ENCODE assay signal across 12 cellular contexts in the genomic region with DNA sequence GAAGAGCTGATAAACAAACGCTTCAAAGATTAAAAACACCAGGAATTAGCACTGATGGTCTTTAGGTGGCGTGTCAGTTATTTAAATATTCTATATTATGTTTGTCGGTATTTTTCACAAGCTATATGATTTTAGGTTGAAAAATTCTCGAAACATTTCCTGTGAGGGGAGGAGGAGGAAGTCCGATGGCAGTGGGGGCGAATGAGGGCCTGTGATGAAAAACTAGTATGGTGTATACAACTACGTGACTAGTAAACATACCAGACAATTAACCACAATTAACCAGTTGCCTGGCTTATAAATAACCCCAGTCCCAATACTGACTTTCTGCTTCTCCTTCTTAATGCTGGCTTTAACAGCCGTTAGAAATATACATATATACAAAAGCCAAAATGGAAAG. TPM values are rescaled to one million over a fixed set of nuclear protein-coding genes. Genes with fewer than 3 reads are reported as not detected.
A peak's percentile ranks its signal among the peaks of the same experiment; 100 is the strongest.
DNase-seq lines count a peak whose midpoint lies in the region; ATAC-seq, FAIRE-seq and TF ChIP-seq lines count a peak whose summit lies in the region.
"Had no signal": no experiment of that assay in that cellular context is flagged by ENCODE, and none has a peak within 500 bp of the region (broad histone marks: within the 10 kb centered on the region; RNA-seq: fewer than 3 reads in every experiment).

No MANE protein-coding gene starts in this region.

- TF ChIP-seq POLR2A in A549 (IDR thresholded peaks at IDR 0.05; ENCODE audit: low read length) (no peak), GM12878 (IDR thresholded peaks at IDR 0.05; ENCODE audit: low read depth, low read length) (no peak)

- no peak for DNase-seq in A549 (ENCODE audit: low read depth in 1 of 2, low spot score in 1 of 2)
- DNase-seq in GM23338 (ENCODE audit: low spot score), result peak; percentile 2
- DNase-seq in GM12878 (ENCODE audit: low read depth, low spot score), result no peak
- peak in 1 of 9 donors; percentile 15 for DNase-seq in naive thymus-derived CD4-positive, alpha-beta T cell
- no peak for DNase-seq in AG08396 (ENCODE audit: low spot score)
- no peak for DNase-seq in kidney tubule cell (ENCODE audit: low spot score)
- no peak for DNase-seq in GM19240 (ENCODE audit: insufficient read length, low spot score)
- DNase-seq: DND-41, NCI-H748 treated with DMSO at 0.1 percent for 48 hours had no signal

- H3K4me1 ChIP-seq in A549, result no peaks in the 10 kb centered on the region
- peaks cover 13% of the 10 kb centered on the region; the same call in 1 of the 2 replicates for H3K4me1 ChIP-seq in GM23338 (ENCODE audit: insufficient read depth)
- H3K4me1 ChIP-seq in GM12878 (ENCODE audit: control insufficient read depth, insufficient read depth, low read length), result no peaks in the 10 kb centered on the region
- no peaks in the 10 kb centered on the region for H3K4me1 ChIP-seq in naive thymus-derived CD4-positive, alpha-beta T cell (ENCODE audit: control insufficient read depth in 2 of 2, insufficient read depth in 2 of 2, low read length in 2 of 2)

- no peaks in the 10 kb centered on the region for H3F3A ChIP-seq in GM23338 (replicated peaks; ENCODE audit: low read depth)

- no peaks in the 10 kb centered on the region for H3K9me2 ChIP-seq in GM23338 (ENCODE audit: insufficient read depth)

- RAD21 ChIA-PET in GM12878 (lab: Charles Lee; ENCODE audit: unreplicated experiment), result no interaction called here

- in situ Hi-C loops in GM12878 (cut with MboI), result no loop called here

- H3K27me3 Mint-ChIP-seq in GM23338 (ENCODE audit: insufficient read depth, low read depth, poor library complexity), result peaks cover 2% of the 10 kb centered on the region
- peaks cover 0 to 11% (median 4%) of the 10 kb centered on the region in 5 donors for H3K27me3 Mint-ChIP-seq in naive thymus-derived CD4-positive, alpha-beta T cell

- SMC1A ChIA-PET in GM12878 (lab: Charles Lee; ENCODE audit: uncharacterized antibody, unreplicated experiment), result interaction anchor here (0.9 kb wide), 1 partner anchor 828 kb away, joined by 3 read pairs; no protein-coding TSS in a partner anchor

- H3K36me3 ChIP-seq in GM23338 (ENCODE audit: insufficient read depth) (no peaks in the 10 kb centered on the region), GM12878 (ENCODE audit: control insufficient read depth in 2 of 2, insufficient read depth in 2 of 2, low read length in 1 of 2) (no peaks in the 10 kb centered on the region)
- H3K36me3 ChIP-seq in naive thymus-derived CD4-positive, alpha-beta T cell (ENCODE audit: control insufficient read depth in 2 of 3, insufficient read depth in 3 of 3, low read length in 3 of 3), result no peaks in the 10 kb centered on the region

- no peaks in the 10 kb centered on the region for H3K9me3 Mint-ChIP-seq in GM23338
- H3K9me3 Mint-ChIP-seq in naive thymus-derived CD4-positive, alpha-beta T cell, result peaks cover 0 to 17% (median 1%) of the 10 kb centered on the region in 11 donors
- H3K9me3 Mint-ChIP-seq: activated naive CD4-positive, alpha-beta T cell treated with anti-CD3 and anti-CD28 coated beads, Interleukin-2, amount 50 U/mL, for 72 hours had no signal

- H3K4me3 ChIP-seq in A549 (peak overlapping the region; percentile 70), GM23338 (peak overlapping the region; percentile 74), GM12878 (peak overlapping the region; percentile 43; the same call in 1 of the 2 replicates)
- peak overlapping the region; percentile 77 for H3K4me3 ChIP-seq in naive thymus-derived CD4-positive, alpha-beta T cell (ENCODE audit: low read length)

- no peak overlapping the region for H3K9ac ChIP-seq in GM12878 (ENCODE audit: control insufficient read depth, insufficient read depth, low read length)

- ATAC-seq in A549 (no peak), GM23338 (no peak), GM12878 (no peak), GM21723 (IDR thresholded peaks at IDR 0.05; ENCODE audit: unreplicated experiment) (no peak)
- ATAC-seq in naive thymus-derived CD4-positive, alpha-beta T cell, result peak; percentile 43

- CTCF ChIA-PET in A549 (lab: Yijun Ruan, JAX) (interaction anchor here (0.8 kb wide), 1 partner anchor 13 kb away, joined by 3 read pairs; no protein-coding TSS in a partner anchor), GM12878 (lab: Yijun Ruan, JAX) (no interaction called here)
- CTCF ChIA-PET in naive thymus-derived CD4-positive, alpha-beta T cell (lab: Charles Lee), result no interaction called here

- POLR2A ChIA-PET in A549 (lab: Yijun Ruan, JAX), result no interaction called here
- POLR2A ChIA-PET in GM12878 (lab: Charles Lee), result no interaction called here
- POLR2A ChIA-PET in naive thymus-derived CD4-positive, alpha-beta T cell (lab: Charles Lee), result interaction anchor here (0.7 kb wide), 1 partner anchor 38 kb away, joined by 3 read pairs; no protein-coding TSS in a partner anchor

- H3K27me3 ChIP-seq in GM23338 (ENCODE audit: insufficient read depth), result no peaks in the 10 kb centered on the region
- H3K27me3 ChIP-seq in GM12878 (replicated peaks in 1 of 2; ENCODE audit: control insufficient read depth in 2 of 2, insufficient read depth in 2 of 2, low read length in 1 of 2), result no peaks in the 10 kb centered on the region
- H3K27me3 ChIP-seq in naive thymus-derived CD4-positive, alpha-beta T cell (ENCODE audit: control insufficient read depth in 2 of 2, insufficient read depth in 2 of 2, low read length in 2 of 2), result no peaks in the 10 kb centered on the region

- H4K20me1 ChIP-seq in GM23338 (replicated peaks; ENCODE audit: insufficient read depth) (no peaks in the 10 kb centered on the region), GM12878 (ENCODE audit: control insufficient read depth, insufficient read depth) (no peaks in the 10 kb centered on the region)

- H3K4me1 Mint-ChIP-seq in GM23338, result peaks cover 7% of the 10 kb centered on the region; the same call in 2 of the 3 replicates
- H3K4me1 Mint-ChIP-seq in naive thymus-derived CD4-positive, alpha-beta T cell, result peaks cover 5 to 26% (median 14%) of the 10 kb centered on the region in 7 donors

- TF ChIP-seq EP300 in A549 (IDR thresholded peaks at IDR 0.05) (no peak), GM12878 (IDR thresholded peaks at IDR 0.05; ENCODE audit: borderline replicate concordance in 1 of 2, control insufficient read depth in 1 of 2, low read depth in 2 of 2, low read length in 2 of 2) (no peak)

- 4% methylated on average over 8 of the region's 8 CpGs for WGBS in A549 (ENCODE audit: missing lambda C conversion rate)
- 23% methylated on average over 8 of the region's 8 CpGs for WGBS in GM12878 (ENCODE audit: insufficient coverage, insufficient replicate concordance, low lambda C conversion rate, missing lambda C conversion rate)

- no peak for TF ChIP-seq CTCF in A549 (IDR thresholded peaks at IDR 0.05)
- TF ChIP-seq CTCF in GM23338 (conservative IDR thresholded peaks at IDR 0.05; ENCODE audit: low read depth in 2 of 2), result no peak
- no peak for TF ChIP-seq CTCF in GM12878 (IDR thresholded peaks at IDR 0.05 in 2 of 3, conservative IDR thresholded peaks at IDR 0.05 in 1 of 3; ENCODE audit: control insufficient read depth in 2 of 3, extremely low read depth in 1 of 3, insufficient read depth in 1 of 3, low read depth in 3 of 3, low read length in 3 of 3)

- H3K36me3 Mint-ChIP-seq in GM23338 (ENCODE audit: low read depth), result peaks cover 4% of the 10 kb centered on the region; the same call in 1 of the 3 replicates
- H3K36me3 Mint-ChIP-seq in naive thymus-derived CD4-positive, alpha-beta T cell, result peaks cover 0 to 9% (median 0%) of the 10 kb centered on the region in 5 donors

- intact Hi-C loops in GM12878 (cut with micrococcal nuclease; ENCODE audit: unreplicated experiment), result no loop called here
- intact Hi-C loops in naive thymus-derived CD4-positive, alpha-beta T cell (cut with micrococcal nuclease), result loop anchor here in 1 of 2 donors (2.0 kb wide), 2 partner anchors 348 to 1400 kb away; a partner anchor contains a TSS

- peak overlapping the region in 1 of 2 experiments; percentile 12; a peak in 1 of 6 replicates for H3K27ac ChIP-seq in A549
- no peak overlapping the region for H3K27ac ChIP-seq in GM23338 (ENCODE audit: low read depth)
- H3K27ac ChIP-seq in GM12878 (ENCODE audit: control insufficient read depth, insufficient read depth), result peak overlapping the region; percentile 52; the same call in 1 of the 2 replicates
- H3K27ac ChIP-seq in naive thymus-derived CD4-positive, alpha-beta T cell (ENCODE audit: low read depth, low read length), result peak overlapping the region; percentile 74

- FAIRE-seq in A549 (lab: Jason Lieb, UNC) (peak; percentile 13), GM12878 (lab: Jason Lieb, UNC) (no peak)
- FAIRE-seq: urothelium cell line had no signal

- H3K79me2 ChIP-seq in GM23338 (replicated peaks; ENCODE audit: insufficient read depth), result peaks cover 18% of the 10 kb centered on the region
- no peaks in the 10 kb centered on the region for H3K79me2 ChIP-seq in GM12878 (ENCODE audit: control insufficient read depth, insufficient read depth, low read length)

- H3K9me3 ChIP-seq in A549 (no peaks in the 10 kb centered on the region), GM12878 (replicated peaks; ENCODE audit: control insufficient read depth, insufficient read depth, low read length) (no peaks in the 10 kb centered on the region)
- no peaks in the 10 kb centered on the region for H3K9me3 ChIP-seq in naive thymus-derived CD4-positive, alpha-beta T cell (ENCODE audit: control insufficient read depth in 2 of 3, low read length in 3 of 3)

- peak overlapping the region; percentile 98 for H3K4me3 Mint-ChIP-seq in GM23338
- peak overlapping the region; percentile 87 to 95 (median 90) for H3K4me3 Mint-ChIP-seq in naive thymus-derived CD4-positive, alpha-beta T cell

- peak overlapping the region; percentile 82 for H3K4me2 ChIP-seq in A549
- H3K4me2 ChIP-seq in GM23338, result peak overlapping the region; percentile 65
- H3K4me2 ChIP-seq in GM12878 (ENCODE audit: control insufficient read depth, insufficient read depth), result no peak overlapping the region

- 0 out of 2 replicates have a peak overlapping the region, but pooled peaks have one; percentile 1 for H2AFZ ChIP-seq in GM23338
- H2AFZ ChIP-seq in GM12878 (ENCODE audit: control insufficient read depth, low read depth, low read length), result peak overlapping the region; percentile 59

- no peak for TF ChIP-seq RAD21 in A549 (conservative IDR thresholded peaks at IDR 0.05 in 1 of 2, IDR thresholded peaks at IDR 0.05 in 1 of 2)
- no peak for TF ChIP-seq RAD21 in GM12878 (IDR thresholded peaks at IDR 0.05; ENCODE audit: insufficient read depth, low read depth, low read length)

- BruUV-seq in GM12878 (replicated peaks; lab: Mats Ljungman, UMichigan), result no TSS peak

- peak overlapping the region; percentile 93; the same call in 1 of the 2 replicates for H3K27ac Mint-ChIP-seq in GM23338
- peak overlapping the region; percentile 68 to 94 (median 87) for H3K27ac Mint-ChIP-seq in naive thymus-derived CD4-positive, alpha-beta T cell

RNA-seq across cellular contexts. Expression of a gene that starts 0.6 kb away (rescaled TPM):
- polyA plus RNA-seq in A549 (2011; rRNA removed) (1.9 and 2.7 TPM in 2 replicates), A549 (2017; fragmentation: RNase III; extraction: RNeasy Plus Mini Kit Qiagen cat#74134 plus additional on column Dnase treatment) (1.3 to 1.8 TPM (median 1.4 TPM) in 3 replicates), GM23338 (2016; fragmentation: Nextera tagmentation; extraction: Ambion mirVana) (10.8 and 11.4 TPM in 2 replicates), GM12878 (2011; rRNA removed) (0.04 and 0.05 TPM in 2 replicates), GM12878 (2014; fragmentation: Illumina TruSeq; extraction: Trizol) (4.1 and 4.6 TPM in 2 replicates), GM12878 (2014; fragmentation: Nextera tagmentation; extraction: Ambion mirVana) (1 to 10 TPM; 2.2 to 4.9 TPM), GM12878 (2014; rRNA removed) (2.7 and 4.0 TPM in 2 replicates), GM12878 (2016; fragmentation: Nextera tagmentation; extraction: Ambion mirVana) (1 to 10 TPM; 1.4 to 2.3 TPM)
- 0.57 and 0.65 TPM in 2 replicates for polyA plus RNA-seq in A549 (2012; cell fraction: cytosol; rRNA removed)
- polyA plus RNA-seq in A549 (2012; cell fraction: nucleus; rRNA removed), result 0.38 and 0.69 TPM in 2 replicates
- polyA minus RNA-seq in A549 (2011; rRNA and poly(A)+ RNA removed), result 0.29 and 0.39 TPM in 2 replicates
- 16.2 and 24.0 TPM in 2 replicates for total RNA-seq in GM23338 (2014; rRNA removed; shearing (Covaris generic))
- total RNA-seq in GM12878 (2013; cell fraction: nucleolus; rRNA removed), result not detected in 2 replicates
- total RNA-seq in GM12878 (2014; rRNA removed) (2.9 and 3.8 TPM in 2 replicates), GM12878 (2014; rRNA removed; fragmentation: Illumina TruSeq; extraction: Trizol) (4.4 and 4.7 TPM in 2 replicates), GM12878 (2021) (3.6 and 3.9 TPM in 2 replicates)
- 1.7 TPM for polyA plus RNA-seq in GM12878 (2011; ENCODE audit: low read depth)
- polyA plus RNA-seq in GM12878 (2011; cell fraction: cytosol; rRNA removed), result not detected in 2 replicates
- not detected in 2 replicates for polyA plus RNA-seq in GM12878 (2011; cell fraction: nucleus; rRNA removed)
- 3.0 and 3.6 TPM in 2 replicates for polyA plus RNA-seq in GM12878 (2012)
- not detected in 2 replicates for polyA minus RNA-seq in GM12878 (2011; rRNA and poly(A)+ RNA removed)
- not detected in 2 replicates for polyA minus RNA-seq in GM12878 (2011; cell fraction: cytosol; rRNA and poly(A)+ RNA removed)
- polyA minus RNA-seq in GM12878 (2011; cell fraction: nucleus; rRNA and poly(A)+ RNA removed), result not detected in 2 replicates
- 10 to 100 TPM in 2 of 5 experiments, 1 to 10 TPM in 3; 2.5 to 17.4 (median 2.8) TPM for total RNA-seq in naive thymus-derived CD4-positive, alpha-beta T cell
- polyA plus RNA-seq in naive thymus-derived CD4-positive, alpha-beta T cell, result 1 to 10 TPM; 1.8 to 2.9 TPM
